ENCODE assay signal across 20 cellular contexts in genomic region chr17:58617563-58617962, GRCh38.
A peak's percentile ranks its signal among the peaks of the same experiment; 100 is the strongest.
DNase-seq lines count a peak whose midpoint lies in the region; ATAC-seq, FAIRE-seq and TF ChIP-seq lines count a peak whose summit lies in the region.
"Had no signal": no experiment of that assay in that cellular context is flagged by ENCODE, and none has a peak within 500 bp of the region (broad histone marks: within the 10 kb centered on the region; RNA-seq: fewer than 3 reads in every experiment).

No MANE protein-coding gene starts in this region.

- H3K27me3 ChIP-seq in mesendoderm (ENCODE audit: insufficient read depth, low read length, poor library complexity) (no peaks in the 10 kb centered on the region), Karpas-422 (ENCODE audit: low read length) (no peaks in the 10 kb centered on the region)

- no peaks in the 10 kb centered on the region for H3K36me3 Mint-ChIP-seq in activated CD4-positive, alpha-beta T cell treated with anti-CD3 and anti-CD28 coated beads for 36 hours (ENCODE audit: low read depth)
- H3K36me3 Mint-ChIP-seq in activated CD4-positive, alpha-beta T cell treated with anti-CD3 and anti-CD28 coated beads, Interleukin-2, amount 10 ng/mL, durations not matched to agents 7 days and 5 days (ENCODE audit: low read depth): no peaks in the 10 kb centered on the region
- H3K36me3 Mint-ChIP-seq in natural killer cell treated with Interleukin-12 subunit alpha and Interleukin-12 subunit beta and Interleukin-15 and Interleukin-18, amount 100 ng/mL, for 72 hours: no peaks in the 10 kb centered on the region
- H3K36me3 Mint-ChIP-seq: CD4-positive, alpha-beta memory T cell had no signal

- CTCF ChIA-PET in activated CD4-positive, alpha-beta T cell treated with anti-CD3 and anti-CD28 coated beads for 36 hours (lab: Charles Lee): interaction anchor here (0.6 kb wide), 1 partner anchor 90 kb away, joined by 4 read pairs; no protein-coding TSS in a partner anchor
- CTCF ChIA-PET in activated CD4-positive, alpha-beta T cell treated with anti-CD3 and anti-CD28 coated beads, Interleukin-2, amount 10 ng/mL, durations not matched to agents 7 days and 5 days (lab: Charles Lee): interaction anchor here (0.5 kb wide), 1 partner anchor 479 kb away, joined by 3 read pairs; no protein-coding TSS in a partner anchor

- H3K4me1 ChIP-seq in mesendoderm (ENCODE audit: control insufficient read depth, low read depth, low read length): no peaks in the 10 kb centered on the region
- H3K4me1 ChIP-seq in Karpas-422 (ENCODE audit: low read length): no peaks in the 10 kb centered on the region
- H3K4me1 ChIP-seq: HAP-1 had no signal

- H4K20me1 ChIP-seq in Karpas-422 (ENCODE audit: insufficient read depth, low read depth, low read length): no peaks in the 10 kb centered on the region

- H3K79me2 ChIP-seq in mesendoderm (ENCODE audit: control insufficient read depth, insufficient read depth, low read length): no peaks in the 10 kb centered on the region
- no peaks in the 10 kb centered on the region for H3K79me2 ChIP-seq in Karpas-422 (ENCODE audit: low read length)

- TF ChIP-seq CTCF in NB4 (IDR thresholded peaks at IDR 0.05; ENCODE audit: low read depth, low read length): no peak

- H3K79me1 ChIP-seq in mesendoderm (ENCODE audit: low read length): no peaks in the 10 kb centered on the region

- H3K4me1 Mint-ChIP-seq in activated CD4-positive, alpha-beta T cell treated with anti-CD3 and anti-CD28 coated beads for 36 hours: peaks cover 9% of the 10 kb centered on the region
- H3K4me1 Mint-ChIP-seq in activated CD4-positive, alpha-beta T cell treated with anti-CD3 and anti-CD28 coated beads, Interleukin-2, amount 10 ng/mL, durations not matched to agents 7 days and 5 days: peaks cover 14% of the 10 kb centered on the region
- H3K4me1 Mint-ChIP-seq in natural killer cell treated with Interleukin-12 subunit alpha and Interleukin-12 subunit beta and Interleukin-15 and Interleukin-18, amount 100 ng/mL, for 72 hours (ENCODE audit: low read depth in 2 of 2): peaks cover 7 to 9% of the 10 kb centered on the region in 2 donors

- no peak overlapping the region for H3K4me3 ChIP-seq in NB4 (ENCODE audit: low read depth, low read length)
- no peak overlapping the region for H3K4me3 ChIP-seq in mesendoderm (ENCODE audit: low read length)
- H3K4me3 ChIP-seq in Karpas-422 (ENCODE audit: low read length): no peak overlapping the region
- H3K4me3 ChIP-seq: HAP-1, SK-N-MC had no signal

- peak; percentile 77 for FAIRE-seq in GM12892 (lab: Jason Lieb, UNC)
- FAIRE-seq: RCC 7860 had no signal

- no peak overlapping the region for H2BK15ac ChIP-seq in mesendoderm (replicated peaks; ENCODE audit: low read depth)

- no peaks in the 10 kb centered on the region for H3K9me3 Mint-ChIP-seq in activated CD4-positive, alpha-beta T cell treated with anti-CD3 and anti-CD28 coated beads for 36 hours (ENCODE audit: low read depth)
- no peaks in the 10 kb centered on the region for H3K9me3 Mint-ChIP-seq in activated CD4-positive, alpha-beta T cell treated with anti-CD3 and anti-CD28 coated beads, Interleukin-2, amount 10 ng/mL, durations not matched to agents 7 days and 5 days
- H3K9me3 Mint-ChIP-seq in natural killer cell treated with Interleukin-12 subunit alpha and Interleukin-12 subunit beta and Interleukin-15 and Interleukin-18, amount 100 ng/mL, for 72 hours: no peaks in the 10 kb centered on the region
- H3K9me3 Mint-ChIP-seq: CD4-positive, alpha-beta memory T cell had no signal

- intact Hi-C loops in activated CD4-positive, alpha-beta T cell treated with anti-CD3 and anti-CD28 coated beads for 36 hours (cut with DNase I, micrococcal nuclease): no loop called here

- no peak overlapping the region for H3K23ac ChIP-seq in mesendoderm (ENCODE audit: low read length)

- no peak overlapping the region for H3K56ac ChIP-seq in mesendoderm (ENCODE audit: low read length)

- TF ChIP-seq POLR2A in GM12892 (IDR thresholded peaks at IDR 0.05; ENCODE audit: low read depth, low read length): no peak
- TF ChIP-seq POLR2A in NB4 (IDR thresholded peaks at IDR 0.05; ENCODE audit: extremely low read depth, insufficient read length): no peak

- ATAC-seq in activated CD4-positive, alpha-beta T cell treated with anti-CD3 and anti-CD28 coated beads for 36 hours: peak; percentile 58
- no peak for ATAC-seq in GM18870 (IDR thresholded peaks at IDR 0.05; ENCODE audit: unreplicated experiment)
- ATAC-seq in natural killer cell treated with Interleukin-12 subunit alpha and Interleukin-12 subunit beta and Interleukin-15 and Interleukin-18, amount 100 ng/mL, for 72 hours: no peak

- H3K18ac ChIP-seq in mesendoderm (ENCODE audit: low read length): no peak overlapping the region

- H4K5ac ChIP-seq in mesendoderm (ENCODE audit: low read length): no peak overlapping the region

- POLR2A ChIA-PET in activated CD4-positive, alpha-beta T cell treated with anti-CD3 and anti-CD28 coated beads for 36 hours (lab: Charles Lee): interaction anchor here (1.0 kb wide), 1 partner anchor 13 kb away, joined by 4 read pairs; no protein-coding TSS in a partner anchor
- POLR2A ChIA-PET in activated CD4-positive, alpha-beta T cell treated with anti-CD3 and anti-CD28 coated beads, Interleukin-2, amount 10 ng/mL, durations not matched to agents 7 days and 5 days (lab: Charles Lee): no interaction called here

- DNase-seq in activated CD4-positive, alpha-beta T cell treated with anti-CD3 and anti-CD28 coated beads for 36 hours: no peak
- no peak for DNase-seq in activated CD4-positive, alpha-beta T cell treated with anti-CD3 and anti-CD28 coated beads, Interleukin-2, amount 10 ng/mL, durations not matched to agents 7 days and 5 days
- DNase-seq in GM12892 (ENCODE audit: insufficient read length) (no peak), NB4 (ENCODE audit: low read depth) (peak; percentile 8), mesendoderm (peak; percentile 16), Karpas-422 (no peak)
- DNase-seq in natural killer cell treated with Interleukin-12 subunit alpha and Interleukin-12 subunit beta and Interleukin-15 and Interleukin-18, amount 100 ng/mL, for 72 hours (ENCODE audit: low spot score): no peak
- DNase-seq: CD4-positive, alpha-beta memory T cell; DMS79; KBM-7; NCI-H1092 treated with DMSO at 0.1 percent for 48 hours; NCI-H2081 treated with DMSO at 0.1 percent for 48 hours; NCI-H510A treated with DMSO at 0.1 percent for 48 hours; NCI-H82; Right ventricle myocardium superior had no signal

- no peaks in the 10 kb centered on the region for H3K9me2 ChIP-seq in Karpas-422 (replicated peaks; ENCODE audit: insufficient read depth, low read length)

- H3K36me3 ChIP-seq in mesendoderm (ENCODE audit: control insufficient read depth, insufficient read depth, low read length): no peaks in the 10 kb centered on the region
- H3K36me3 ChIP-seq in Karpas-422 (ENCODE audit: insufficient read depth, low read length): no peaks in the 10 kb centered on the region
- H3K36me3 ChIP-seq: HAP-1 had no signal

- no peak overlapping the region for H3K27ac Mint-ChIP-seq in activated CD4-positive, alpha-beta T cell treated with anti-CD3 and anti-CD28 coated beads for 36 hours
- H3K27ac Mint-ChIP-seq in activated CD4-positive, alpha-beta T cell treated with anti-CD3 and anti-CD28 coated beads, Interleukin-2, amount 10 ng/mL, durations not matched to agents 7 days and 5 days: no peak overlapping the region
- no peak overlapping the region for H3K27ac Mint-ChIP-seq in natural killer cell treated with Interleukin-12 subunit alpha and Interleukin-12 subunit beta and Interleukin-15 and Interleukin-18, amount 100 ng/mL, for 72 hours

- no CpG with 5 or more reads among the region's 3 CpGs for WGBS in mesendoderm (ENCODE audit: extremely low coverage, insufficient coverage, low lambda C conversion rate)

- H3K9me3 ChIP-seq in Karpas-422 (ENCODE audit: low read length): no peaks in the 10 kb centered on the region
- H3K9me3 ChIP-seq: HAP-1 had no signal

- no peak overlapping the region for H2AFZ ChIP-seq in Karpas-422 (ENCODE audit: low read length)

- H4K8ac ChIP-seq in mesendoderm (ENCODE audit: low read depth, low read length): no peak overlapping the region

- H3K9ac ChIP-seq in mesendoderm (ENCODE audit: low read length) (no peak overlapping the region), Karpas-422 (ENCODE audit: low read length) (no peak overlapping the region)

- H3K4me3 Mint-ChIP-seq in activated CD4-positive, alpha-beta T cell treated with anti-CD3 and anti-CD28 coated beads for 36 hours: no peak overlapping the region
- no peak overlapping the region for H3K4me3 Mint-ChIP-seq in activated CD4-positive, alpha-beta T cell treated with anti-CD3 and anti-CD28 coated beads, Interleukin-2, amount 10 ng/mL, durations not matched to agents 7 days and 5 days
- no peak overlapping the region for H3K4me3 Mint-ChIP-seq in natural killer cell treated with Interleukin-12 subunit alpha and Interleukin-12 subunit beta and Interleukin-15 and Interleukin-18, amount 100 ng/mL, for 72 hours
- H3K4me3 Mint-ChIP-seq: CD4-positive, alpha-beta memory T cell had no signal

- no peaks in the 10 kb centered on the region for H3K27me3 Mint-ChIP-seq in activated CD4-positive, alpha-beta T cell treated with anti-CD3 and anti-CD28 coated beads for 36 hours
- no peaks in the 10 kb centered on the region for H3K27me3 Mint-ChIP-seq in activated CD4-positive, alpha-beta T cell treated with anti-CD3 and anti-CD28 coated beads, Interleukin-2, amount 10 ng/mL, durations not matched to agents 7 days and 5 days
- peaks cover 0 to 2% of the 10 kb centered on the region in 2 donors for H3K27me3 Mint-ChIP-seq in natural killer cell treated with Interleukin-12 subunit alpha and Interleukin-12 subunit beta and Interleukin-15 and Interleukin-18, amount 100 ng/mL, for 72 hours

- H2BK5ac ChIP-seq in mesendoderm (ENCODE audit: low read length): no peak overlapping the region

- H3K4me2 ChIP-seq in mesendoderm (ENCODE audit: low read length): no peak overlapping the region
- H3K4me2 ChIP-seq in Karpas-422 (ENCODE audit: low read depth, low read length, poor library complexity, severe bottlenecking): no peak overlapping the region

- no peak overlapping the region for H3K4ac ChIP-seq in mesendoderm (ENCODE audit: low read depth, low read length)

- H3K27ac ChIP-seq in mesendoderm (ENCODE audit: low read depth, low read length) (no peak overlapping the region), Karpas-422 (ENCODE audit: low read length) (no peak overlapping the region)
- H3K27ac ChIP-seq: HL-60, SK-N-MC had no signal

- no peak overlapping the region for H2BK120ac ChIP-seq in mesendoderm (ENCODE audit: low read depth, low read length)

- H2AK5ac ChIP-seq in mesendoderm (ENCODE audit: low read length): no peak overlapping the region

Comparison
In these comparisons a context has a peak if more than half of its experiments do, and no peak if none do; other contexts are left out.
1. DNase-seq: peak in NB4 (single experiment) and mesendoderm (single experiment); none in activated CD4-positive, alpha-beta T cell treated with anti-CD3 and anti-CD28 coated beads for 36 hours (single experiment), activated CD4-positive, alpha-beta T cell treated with anti-CD3 and anti-CD28 coated beads, Interleukin-2, amount 10 ng/mL, durations not matched to agents 7 days and 5 days (single experiment), GM12892 (single experiment), natural killer cell treated with Interleukin-12 subunit alpha and Interleukin-12 subunit beta and Interleukin-15 and Interleukin-18, amount 100 ng/mL, for 72 hours (single experiment) and Karpas-422 (single experiment).